ENCODE assay signal across 8 cellular contexts in the genomic region with DNA sequence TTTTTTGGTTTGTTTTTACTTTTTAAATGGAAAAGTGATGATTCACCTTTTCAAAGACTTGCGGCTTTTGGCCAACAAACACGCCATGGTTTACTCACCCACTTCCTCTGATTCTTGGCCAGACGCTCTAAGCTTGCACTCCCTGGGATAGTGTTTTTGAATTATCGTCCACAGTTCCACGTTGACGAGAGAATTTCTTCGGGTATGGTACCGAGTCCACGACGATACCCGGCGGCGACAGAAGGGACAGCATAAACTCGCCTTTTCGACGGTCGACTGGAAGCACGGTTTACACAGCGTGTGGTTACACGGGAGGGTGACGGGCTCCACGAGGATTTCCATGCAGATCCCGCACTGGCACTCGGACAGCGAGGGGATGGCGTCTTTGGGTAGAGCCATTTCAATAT. TPM values are rescaled to one million over a fixed set of nuclear protein-coding genes. Genes with fewer than 3 reads are reported as not detected.
DNase-seq lines count a peak whose midpoint lies in the region; ATAC-seq and TF ChIP-seq lines count a peak whose summit lies in the region.

No MANE protein-coding gene starts in this region.

- peak overlapping the region; percentile 77 for H3K18ac ChIP-seq in IMR-90 (ENCODE audit: low read depth, low read length)

- H3K4me1 Mint-ChIP-seq in T-helper 17 cell = peaks cover 39% of the 10 kb centered on the region

- peak overlapping the region; percentile 69; the same call in 2 of the 3 replicates for H2BK15ac ChIP-seq in IMR-90 (ENCODE audit: low read depth, low read length)

- H2AFZ ChIP-seq in IMR-90 (replicated peaks; ENCODE audit: low read length, poor library complexity) = peak overlapping the region; percentile 90

- peak overlapping the region; percentile 89 for H3K9ac ChIP-seq in BLaER1
- peak overlapping the region; percentile 92 for H3K9ac ChIP-seq in IMR-90 (ENCODE audit: low read depth, low read length)

- H4K5ac ChIP-seq in IMR-90 (ENCODE audit: low read depth, low read length) = peak overlapping the region; percentile 81

- H3K27ac ChIP-seq in BLaER1 (peak overlapping the region; percentile 88), IMR-90 (ENCODE audit: insufficient read depth, low read length) (peak overlapping the region; percentile 94), ascending aorta (peak overlapping the region; percentile 94 to 97), right cardiac atrium (ENCODE audit: low read length) (peak overlapping the region; percentile 97)

- peak overlapping the region; percentile 59 for H4K91ac ChIP-seq in IMR-90 (ENCODE audit: insufficient read depth, low read depth, low read length)

- peaks cover 6% of the 10 kb centered on the region for H3K36me3 Mint-ChIP-seq in T-helper 17 cell (ENCODE audit: low read depth)

- H3K9me1 ChIP-seq in IMR-90 (ENCODE audit: insufficient read depth, low read length) = peaks cover 5% of the 10 kb centered on the region; the same call in 1 of the 2 replicates

- POLR2A ChIA-PET in IMR-90 (lab: Charles Lee; ENCODE audit: unreplicated experiment) = no interaction called here

- H3K4ac ChIP-seq in IMR-90 (ENCODE audit: low read depth, low read length) = peak overlapping the region; percentile 94

- H2BK120ac ChIP-seq in IMR-90 (ENCODE audit: low read depth, low read length) = peak overlapping the region; percentile 84

- H2BK5ac ChIP-seq in IMR-90 (ENCODE audit: low read depth, low read length, poor library complexity, severe bottlenecking) = peak overlapping the region; percentile 94

- H3K9me3 ChIP-seq in BLaER1 (peaks cover 37% of the 10 kb centered on the region), IMR-90 (ENCODE audit: control insufficient read depth, insufficient read depth, low read length) (no peaks in the 10 kb centered on the region), T-helper 17 cell (ENCODE audit: control insufficient read depth, low read length, poor library complexity, severe bottlenecking) (no peaks in the 10 kb centered on the region), ascending aorta (no peaks in the 10 kb centered on the region), right cardiac atrium (ENCODE audit: control insufficient read depth, low read length) (peaks cover 4% of the 10 kb centered on the region)

- H2AK5ac ChIP-seq in IMR-90 (ENCODE audit: low read depth, low read length) = peak overlapping the region; percentile 98

- H4K20me1 ChIP-seq in BLaER1 = peaks cover 55% of the 10 kb centered on the region
- H4K20me1 ChIP-seq in IMR-90 (ENCODE audit: insufficient read depth, low read length) = peaks cover 39% of the 10 kb centered on the region

- H3K36me3 ChIP-seq in BLaER1 = peaks cover 28% of the 10 kb centered on the region
- 0 out of 2 replicates have a peak, but pooled peaks cover 2% of the 10 kb centered on the region for H3K36me3 ChIP-seq in IMR-90 (ENCODE audit: control insufficient read depth, insufficient read depth, low read length)
- no peaks in the 10 kb centered on the region for H3K36me3 ChIP-seq in ascending aorta

- in situ Hi-C loops in IMR-90 (cut with MboI; ENCODE audit: low sequenced_read_pairs) = no loop called here

- H2AK9ac ChIP-seq in IMR-90 (replicated peaks; ENCODE audit: low read depth, low read length, poor library complexity) = peak overlapping the region; percentile 87

- peak overlapping the region; percentile 96 for H3K23ac ChIP-seq in IMR-90 (ENCODE audit: low read depth, low read length)

- peak overlapping the region; percentile 96 for H3K14ac ChIP-seq in IMR-90 (replicated peaks; ENCODE audit: low read depth, low read length)

- DNase-seq in IMR-90 (peak; percentile 92), T-helper 17 cell (peak; percentile 21 to 52 (median 29)), ascending aorta (ENCODE audit: low spot score in 2 of 2) (peak in 1 of 2 donors; percentile 81), right cardiac atrium (peak; percentile 61 to 75 (median 70)), pulmonary artery endothelial cell (ENCODE audit: low read depth, low spot score) (peak; percentile 71), GM19240 (ENCODE audit: insufficient read length, low spot score) (no peak)

- H3K27ac Mint-ChIP-seq in T-helper 17 cell = peak overlapping the region; percentile 98

- H4K8ac ChIP-seq in IMR-90 (ENCODE audit: low read depth in 2 of 2, low read length in 2 of 2) = peak overlapping the region; percentile 75 to 89; a peak in 3 of 4 replicates

- ATAC-seq in GM19455 (IDR thresholded peaks at IDR 0.05; ENCODE audit: unreplicated experiment) (peak; percentile 2), IMR-90 (ENCODE audit: low read depth) (peak; percentile 24), T-helper 17 cell (peak; percentile 65), right cardiac atrium (peak; percentile 65 to 81)

- peak overlapping the region; percentile 99 for H3K4me3 Mint-ChIP-seq in T-helper 17 cell

- no peak for TF ChIP-seq RAD21 in IMR-90 (IDR thresholded peaks at IDR 0.05; ENCODE audit: low read length)

- H3K4me1 ChIP-seq in BLaER1 = peaks cover 21% of the 10 kb centered on the region
- peaks cover 2% of the 10 kb centered on the region; the same call in 1 of the 2 replicates for H3K4me1 ChIP-seq in IMR-90 (ENCODE audit: control insufficient read depth, insufficient read depth, low read length)
- peaks cover 3 to 10% of the 10 kb centered on the region in 2 donors for H3K4me1 ChIP-seq in ascending aorta
- H3K4me1 ChIP-seq in right cardiac atrium (ENCODE audit: control insufficient read depth, insufficient read depth, low read length) = peaks cover 7% of the 10 kb centered on the region

- BruUV-seq in IMR-90 (replicated peaks; lab: Mats Ljungman, UMichigan) = no TSS peak

- CTCF ChIA-PET in IMR-90 (lab: Yijun Ruan, JAX) = no interaction called here

- no peaks in the 10 kb centered on the region for H3K27me3 ChIP-seq in BLaER1
- H3K27me3 ChIP-seq in IMR-90 (ENCODE audit: control insufficient read depth, insufficient read depth, low read length) = no peaks in the 10 kb centered on the region
- no peaks in the 10 kb centered on the region for H3K27me3 ChIP-seq in ascending aorta
- no peaks in the 10 kb centered on the region for H3K27me3 ChIP-seq in right cardiac atrium (ENCODE audit: control insufficient read depth, insufficient read depth)

- peak; percentile 71 for TF ChIP-seq POLR2A in IMR-90 (IDR thresholded peaks at IDR 0.05; ENCODE audit: low read depth, low read length)

- H3K4me3 ChIP-seq in BLaER1 = peak overlapping the region; percentile 95
- H3K4me3 ChIP-seq in IMR-90 (ENCODE audit: insufficient read depth, low read depth, low read length) = peak overlapping the region; percentile 87
- peak overlapping the region; percentile 76 to 90 for H3K4me3 ChIP-seq in ascending aorta
- H3K4me3 ChIP-seq in right cardiac atrium (ENCODE audit: low read length) = peak overlapping the region; percentile 97

- H3K27me3 Mint-ChIP-seq in T-helper 17 cell = no peaks in the 10 kb centered on the region

- TF ChIP-seq CTCF in IMR-90 (conservative IDR thresholded peaks at IDR 0.05; ENCODE audit: low read depth, low read length) = no peak
- TF ChIP-seq CTCF in ascending aorta (IDR thresholded peaks at IDR 0.05) = no peak

- peak overlapping the region; percentile 92 for H3K56ac ChIP-seq in IMR-90 (ENCODE audit: extremely low read depth, insufficient read depth, low read length)

- H3K4me2 ChIP-seq in BLaER1 = peak overlapping the region; percentile 90
- H3K4me2 ChIP-seq in IMR-90 (ENCODE audit: low read depth, low read length) = peak overlapping the region; percentile 97

- H3K79me1 ChIP-seq in IMR-90 (ENCODE audit: low read depth in 1 of 2, low read length in 2 of 2) = peaks cover 5 to 40% of the 10 kb centered on the region in 2 experiments; a peak in 3 of 4 replicates

- dilution Hi-C loops in IMR-90 (cut with HindIII; ENCODE audit: low sequenced_read_pairs, unreplicated experiment) = no loop called here

- 0% methylated on average over 1 of the region's 26 CpGs; no CpG with 5 or more reads in 1 of the 2 experiments for WGBS in IMR-90 (ENCODE audit: extremely low coverage in 2 of 2, insufficient read length in 1 of 2), 2 experiments
- under 1% methylated on average over 26 of the region's 26 CpGs for WGBS in right cardiac atrium

- H2BK20ac ChIP-seq in IMR-90 (ENCODE audit: low read depth, low read length) = no peak overlapping the region

- intact Hi-C loops in IMR-90 (cut with micrococcal nuclease) = loop anchor here (2.0 to 5.0 kb wide), 2 partner anchors 70 to 250 kb away; a partner anchor contains a TSS
- intact Hi-C loops in ascending aorta (cut with DNase I) = loop anchor here (1.0 to 5.0 kb wide), 10 partner anchors 66 to 1052 kb away; a partner anchor contains a TSS
- intact Hi-C loops in right cardiac atrium (cut with DNase I) = no loop called here

TF ChIP-seq in IMR-90, 13 proteins besides CTCF, POLR2A, EP300 and RAD21 (continues in another document):
- TF ChIP-seq MXI1 (IDR thresholded peaks at IDR 0.05; ENCODE audit: borderline replicate concordance, low read depth, low read length) (peak; percentile 81; the same call in 1 of the 2 replicates), MAFK (IDR thresholded peaks at IDR 0.05; ENCODE audit: low read depth, low read length) (peak; percentile 50), RFX5 (IDR thresholded peaks at IDR 0.05; ENCODE audit: low read depth, low read length) (no peak), CEBPB (IDR thresholded peaks at IDR 0.05; ENCODE audit: low read depth, low read length) (no peak), FOS (IDR thresholded peaks at IDR 0.05; ENCODE audit: low read depth, low read length) (peak; percentile 77; the same call in 1 of the 2 replicates), CHD1 (IDR thresholded peaks at IDR 0.05; ENCODE audit: low read depth, low read length) (no peak; the same call in 1 of the 2 replicates), MAZ (IDR thresholded peaks at IDR 0.05; ENCODE audit: borderline replicate concordance, low read depth, low read length) (no peak), NFE2L2 (IDR thresholded peaks at IDR 0.05; ENCODE audit: low read depth, low read length) (no peak), RCOR1 (IDR thresholded peaks at IDR 0.05; ENCODE audit: insufficient replicate concordance, low read length) (no peak)

RNA-seq across cellular contexts. Expression of a gene that starts 0.8 kb away (rescaled TPM):
- total RNA-seq in IMR-90 (2012; rRNA removed) (15.2 and 18.1 TPM in 2 replicates), T-helper 17 cell (10 to 100 TPM; 36.9 to 37.9 TPM), ascending aorta (16.0 TPM), right cardiac atrium (10 to 100 TPM; 18.5 to 24.9 (median 22.6) TPM), pulmonary artery endothelial cell (26.4 and 32.4 TPM in 2 replicates)
- polyA plus RNA-seq in IMR-90 (2012; rRNA removed) (2.5 TPM in 2 replicates), right cardiac atrium (6.8 TPM)
- 0.81 and 1.3 TPM in 2 replicates for polyA plus RNA-seq in IMR-90 (2012; cell fraction: cytosol; rRNA removed)
- polyA plus RNA-seq in IMR-90 (2012; cell fraction: nucleus; rRNA removed; ENCODE audit: low replicate concordance) = 1.3 and 3.3 TPM in 2 replicates

RNA-seq across cellular contexts. Expression of a gene that starts 12.4 kb away (rescaled TPM):
- total RNA-seq in IMR-90 (2012; rRNA removed) (not detected in 2 replicates), T-helper 17 cell (not detected), ascending aorta (not detected), right cardiac atrium (10 to 100 TPM; 12.1 to 48.1 (median 34.7) TPM), pulmonary artery endothelial cell (0.07 TPM in 1 of 2 replicates, not detected in the other)
- polyA plus RNA-seq in IMR-90 (2012; rRNA removed) (not detected in 2 replicates), right cardiac atrium (46.1 TPM)
- not detected in 2 replicates for polyA plus RNA-seq in IMR-90 (2012; cell fraction: cytosol; rRNA removed)
- 0.03 TPM in 1 of 2 replicates, not detected in the other for polyA plus RNA-seq in IMR-90 (2012; cell fraction: nucleus; rRNA removed; ENCODE audit: low replicate concordance)

Comparison
In these comparisons a context has a peak if more than half of its experiments do, and no peak if none do; other contexts are left out.
1. ATAC-seq: peak in every context shown above with its lines; median percentile 73 in right cardiac atrium; 65 in T-helper 17 cell; 24 in IMR-90; 2 in GM19455.
2. RNA of a gene that starts 12.4 kb away (total RNA-seq): 12.1 to 48.1 TPM in right cardiac atrium; not detected in IMR-90, not detected in T-helper 17 cell, not detected in ascending aorta (single experiment) and 0.07 TPM in pulmonary artery endothelial cell; every median in the first group is over 10 times any median in the second.
3. intact Hi-C loops: an anchor here in IMR-90 (2.0 to 5.0 kb wide) and ascending aorta (1.0 to 5.0 kb wide); none called in right cardiac atrium.
4. Peak in every context shown above with its lines, with median percentiles within 50 percentile points of each other: H3K27ac ChIP-seq and H3K4me3 ChIP-seq.